ENCODE assay signal across 1 cellular context in genomic region chr16:53054670-53055485, GRCh38.
A peak's percentile ranks its signal among the peaks of the same experiment; 100 is the strongest.
TF ChIP-seq lines count a peak whose summit lies in the region.

Gene CHD9, plus strand, starts transcription at chr16:53054991. Its CDS starts 101,099 bp downstream, at chr16:53156090.

TF ChIP-seq in K562, 482 proteins besides CTCF, POLR2A, EP300 and RAD21 (continued from another document and continues in another):
- no peak for TF ChIP-seq ZBTB34 (CRISPR knock-in tag; IDR thresholded peaks at IDR 0.05)
- TF ChIP-seq CTBP1 (IDR thresholded peaks at IDR 0.05; ENCODE audit: borderline replicate concordance): peak; percentile 75; the same call in 1 of the 2 replicates
- TF ChIP-seq GTF2F1 (IDR thresholded peaks at IDR 0.05; ENCODE audit: low read depth, low read length): no peak
- TF ChIP-seq GMEB1 (CRISPR knock-in tag; IDR thresholded peaks at IDR 0.05): no peak
- TF ChIP-seq GABPB2 (CRISPR knock-in tag; conservative IDR thresholded peaks at IDR 0.05): no peak
- TF ChIP-seq MXD1 (CRISPR knock-in tag; IDR thresholded peaks at IDR 0.05; ENCODE audit: borderline replicate concordance, poor library complexity, severe bottlenecking): peak; percentile 59
- no peak for TF ChIP-seq TEAD2 (tag; IDR thresholded peaks at IDR 0.05)
- 0 out of 2 replicates have a peak, but pooled peaks have one; percentile 19 for TF ChIP-seq NBN (IDR thresholded peaks at IDR 0.05; ENCODE audit: low read depth)
- TF ChIP-seq ZNF124 (CRISPR knock-in tag; IDR thresholded peaks at IDR 0.05): no peak
- TF ChIP-seq ID3 (CRISPR knock-in tag; IDR thresholded peaks at IDR 0.05): no peak
- TF ChIP-seq ID3 (tag; IDR thresholded peaks at IDR 0.05): 0 out of 2 replicates have a peak, but pooled peaks have one; percentile 12
- TF ChIP-seq NR1H2 (CRISPR knock-in tag; IDR thresholded peaks at IDR 0.05): no peak
- TF ChIP-seq SREBF1 (IDR thresholded peaks at IDR 0.05; ENCODE audit: borderline replicate concordance, low read depth, low read length): no peak
- TF ChIP-seq HINFP (tag; conservative IDR thresholded peaks at IDR 0.05; ENCODE audit: low read depth): no peak
- TF ChIP-seq CAMTA2 (CRISPR knock-in tag; conservative IDR thresholded peaks at IDR 0.05): no peak
- peak; percentile 90; the same call in 1 of the 2 replicates for TF ChIP-seq ZNF592 (IDR thresholded peaks at IDR 0.05)
- TF ChIP-seq E2F5 (CRISPR knock-in tag; IDR thresholded peaks at IDR 0.05): no peak
- TF ChIP-seq ZNF282 (CRISPR knock-in tag; IDR thresholded peaks at IDR 0.05): 0 out of 2 replicates have a peak, but pooled peaks have one; percentile 60
- no peak for TF ChIP-seq ZNF316 (IDR thresholded peaks at IDR 0.05)
- 0 out of 2 replicates have a peak, but pooled peaks have one; percentile 10 for TF ChIP-seq ZBTB49 (CRISPR knock-in tag; IDR thresholded peaks at IDR 0.05; ENCODE audit: borderline replicate concordance)
- peak; percentile 9 for TF ChIP-seq MBD2 (IDR thresholded peaks at IDR 0.05; ENCODE audit: borderline replicate concordance, low read depth)
- 0 out of 2 replicates have a peak, but pooled peaks have one; percentile 4 for TF ChIP-seq CBFA2T3 (IDR thresholded peaks at IDR 0.05)
- TF ChIP-seq BHLHE40 (IDR thresholded peaks at IDR 0.05; ENCODE audit: low read length): peak; percentile 57; the same call in 1 of the 2 replicates
- TF ChIP-seq CREB1 (IDR thresholded peaks at IDR 0.05): no peak; the same call in 1 of the 2 replicates
- peak; percentile 64; the same call in 1 of the 2 replicates for TF ChIP-seq CREB1 (CRISPR knock-in tag; IDR thresholded peaks at IDR 0.05)
- 0 out of 2 replicates have a peak, but pooled peaks have one; percentile 35 for TF ChIP-seq SPI1 (IDR thresholded peaks at IDR 0.05; ENCODE audit: borderline replicate concordance, low read depth, low read length)
- peak; percentile 93 for TF ChIP-seq MAX (CRISPR knock-in tag; IDR thresholded peaks at IDR 0.05)
- TF ChIP-seq PYGO2 (tag; IDR thresholded peaks at IDR 0.05): no peak
- no peak for TF ChIP-seq NCOA6 (IDR thresholded peaks at IDR 0.05)
- no peak for TF ChIP-seq ZNF655 (CRISPR knock-in tag; IDR thresholded peaks at IDR 0.05)
- no peak for TF ChIP-seq RBM15 (IDR thresholded peaks at IDR 0.05; ENCODE audit: insufficient read depth, low read length)
- TF ChIP-seq RFX7 (CRISPR knock-in tag; IDR thresholded peaks at IDR 0.05): no peak
- peak; percentile 46 for TF ChIP-seq MEIS2 (IDR thresholded peaks at IDR 0.05; ENCODE audit: partially characterized antibody)
- TF ChIP-seq NFE2L1 (tag; IDR thresholded peaks at IDR 0.05; ENCODE audit: borderline replicate concordance, low read depth): no peak
- TF ChIP-seq E2F3 (CRISPR knock-in tag; IDR thresholded peaks at IDR 0.05): no peak
- no peak for TF ChIP-seq POLR3A (IDR thresholded peaks at IDR 0.05; ENCODE audit: borderline replicate concordance, extremely low read depth, insufficient read depth, insufficient read length)
- no peak; the same call in 1 of the 2 replicates for TF ChIP-seq ZSCAN29 (IDR thresholded peaks at IDR 0.05)
- TF ChIP-seq TEAD4 (IDR thresholded peaks at IDR 0.05; ENCODE audit: low read length): no peak
- 0 out of 2 replicates have a peak, but pooled peaks have one; percentile 7 for TF ChIP-seq TEAD4 (CRISPR knock-in tag; IDR thresholded peaks at IDR 0.05; ENCODE audit: borderline replicate concordance)
- TF ChIP-seq ILK (tag; IDR thresholded peaks at IDR 0.05; ENCODE audit: borderline replicate concordance, low read depth): no peak
- peak; percentile 84 for TF ChIP-seq USF1 (CRISPR knock-in tag; IDR thresholded peaks at IDR 0.05)
- no peak for TF ChIP-seq SIRT6 (IDR thresholded peaks at IDR 0.05; ENCODE audit: low read depth, low read length)
- TF ChIP-seq NRF1 (conservative IDR thresholded peaks at IDR 0.05 in 1 of 2, IDR thresholded peaks at IDR 0.05 in 1 of 2): peak; percentile 87 to 89
- TF ChIP-seq E2F8 (IDR thresholded peaks at IDR 0.05; ENCODE audit: low read depth, partially characterized antibody): no peak
- 0 out of 2 replicates have a peak, but pooled peaks have one; percentile 30 for TF ChIP-seq SOX6 (IDR thresholded peaks at IDR 0.05)
- no peak for TF ChIP-seq BCOR (IDR thresholded peaks at IDR 0.05)
- peak; percentile 64; the same call in 1 of the 2 replicates for TF ChIP-seq STAG1 (CRISPR knock-in tag; IDR thresholded peaks at IDR 0.05; ENCODE audit: borderline replicate concordance)
